ENCODE assay signal across 8 cellular contexts in the genomic region with DNA sequence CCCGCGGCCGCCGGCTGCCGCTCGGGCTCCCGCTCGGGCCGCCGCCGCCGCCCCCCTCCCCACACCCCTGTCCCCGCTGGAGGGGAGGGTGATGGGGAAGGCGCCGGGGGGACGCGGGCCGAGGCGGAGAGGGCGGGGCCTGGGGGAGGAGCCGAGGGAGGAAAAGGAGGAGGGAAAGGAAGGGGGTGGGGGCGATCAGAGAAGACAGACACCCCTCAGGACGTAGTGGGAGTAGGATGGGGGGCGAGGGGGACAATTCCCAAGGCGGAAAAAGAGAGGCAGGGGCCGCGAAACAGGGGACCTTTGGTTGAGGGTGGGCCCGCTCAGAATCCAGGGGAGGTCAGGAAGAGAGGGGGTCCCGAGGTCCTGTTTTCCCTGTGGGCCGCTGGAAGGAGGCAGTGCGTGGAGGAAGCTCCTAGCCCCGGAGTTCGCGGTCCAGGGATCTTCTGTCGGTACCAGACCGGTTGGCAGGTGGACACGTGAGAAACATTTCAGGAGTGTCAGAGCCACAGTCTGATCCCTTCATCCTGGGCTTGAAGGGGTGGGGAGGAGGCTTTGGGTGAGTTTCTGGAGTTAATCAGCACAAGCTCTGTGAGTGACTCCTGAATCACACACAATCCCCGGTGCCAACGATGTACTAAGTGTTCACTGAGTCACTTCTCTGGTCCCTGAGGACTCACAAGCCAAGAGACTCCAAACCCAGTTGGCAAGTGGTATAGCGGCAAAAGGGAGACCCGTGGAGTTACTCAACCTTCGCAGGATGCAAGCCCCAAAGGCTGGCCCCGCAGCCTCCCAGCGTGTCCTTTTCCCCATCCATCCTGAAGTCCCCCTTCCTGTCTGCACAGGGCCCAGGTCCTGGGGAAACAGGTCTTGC. TPM values are rescaled to one million over a fixed set of nuclear protein-coding genes. Genes with fewer than 3 reads are reported as not detected.
A peak's percentile ranks its signal among the peaks of the same experiment; 100 is the strongest.
DNase-seq lines count a peak whose midpoint lies in the region; ATAC-seq, FAIRE-seq and TF ChIP-seq lines count a peak whose summit lies in the region.

A gene with protein sequence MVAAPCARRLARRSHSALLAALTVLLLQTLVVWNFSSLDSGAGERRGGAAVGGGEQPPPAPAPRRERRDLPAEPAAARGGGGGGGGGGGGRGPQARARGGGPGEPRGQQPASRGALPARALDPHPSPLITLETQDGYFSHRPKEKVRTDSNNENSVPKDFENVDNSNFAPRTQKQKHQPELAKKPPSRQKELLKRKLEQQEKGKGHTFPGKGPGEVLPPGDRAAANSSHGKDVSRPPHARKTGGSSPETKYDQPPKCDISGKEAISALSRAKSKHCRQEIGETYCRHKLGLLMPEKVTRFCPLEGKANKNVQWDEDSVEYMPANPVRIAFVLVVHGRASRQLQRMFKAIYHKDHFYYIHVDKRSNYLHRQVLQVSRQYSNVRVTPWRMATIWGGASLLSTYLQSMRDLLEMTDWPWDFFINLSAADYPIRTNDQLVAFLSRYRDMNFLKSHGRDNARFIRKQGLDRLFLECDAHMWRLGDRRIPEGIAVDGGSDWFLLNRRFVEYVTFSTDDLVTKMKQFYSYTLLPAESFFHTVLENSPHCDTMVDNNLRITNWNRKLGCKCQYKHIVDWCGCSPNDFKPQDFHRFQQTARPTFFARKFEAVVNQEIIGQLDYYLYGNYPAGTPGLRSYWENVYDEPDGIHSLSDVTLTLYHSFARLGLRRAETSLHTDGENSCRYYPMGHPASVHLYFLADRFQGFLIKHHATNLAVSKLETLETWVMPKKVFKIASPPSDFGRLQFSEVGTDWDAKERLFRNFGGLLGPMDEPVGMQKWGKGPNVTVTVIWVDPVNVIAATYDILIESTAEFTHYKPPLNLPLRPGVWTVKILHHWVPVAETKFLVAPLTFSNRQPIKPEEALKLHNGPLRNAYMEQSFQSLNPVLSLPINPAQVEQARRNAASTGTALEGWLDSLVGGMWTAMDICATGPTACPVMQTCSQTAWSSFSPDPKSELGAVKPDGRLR (minus strand): TSS at position 90 of the 874 bp plus-strand sequence. CDS start 164 bp downstream, outside the sequence.

- H3K27ac ChIP-seq in CD8-positive, alpha-beta T cell (ENCODE audit: low read depth, low read length): peak within 1 kb of the TSS; percentile 36
- no peak within 1 kb of the TSS for H3K27ac ChIP-seq in H1 (ENCODE audit: low read depth, low read length)

- no peaks in the 10 kb centered on the region for H3K9me3 ChIP-seq in CD8-positive, alpha-beta T cell (ENCODE audit: low read length)
- no peaks in the 10 kb centered on the region for H3K9me3 ChIP-seq in H1 (ENCODE audit: insufficient read depth in 2 of 2, low read depth in 1 of 2, low read length in 1 of 2)

- TF ChIP-seq RAD21 in H1 (IDR thresholded peaks at IDR 0.05 in 1 of 2, conservative IDR thresholded peaks at IDR 0.05 in 1 of 2; ENCODE audit: low read depth in 2 of 2, low read length in 2 of 2): no peak

- no peak for TF ChIP-seq CTCF in CD8-positive, alpha-beta T cell (IDR thresholded peaks at IDR 0.05)
- TF ChIP-seq CTCF in H1 (IDR thresholded peaks at IDR 0.05; ENCODE audit: control extremely low read depth in 1 of 3, insufficient read depth in 1 of 3, low read depth in 1 of 3, low read length in 3 of 3) (no peak), subcutaneous adipose tissue (IDR thresholded peaks at IDR 0.05; ENCODE audit: low read depth) (no peak)

- peaks cover 52% of the 10 kb centered on the region for H3K4me1 Mint-ChIP-seq in CD8-positive, alpha-beta T cell (ENCODE audit: low read depth)

- peak within 1 kb of the TSS; percentile 70 for H3K4me3 ChIP-seq in CD8-positive, alpha-beta T cell (ENCODE audit: low read depth, low read length)
- peak within 1 kb of the TSS; percentile 59 to 79 (median 72) for H3K4me3 ChIP-seq in H1 (ENCODE audit: extremely low read depth in 1 of 4, insufficient read depth in 2 of 4, low read depth in 3 of 4, low read length in 4 of 4)

- intact Hi-C loops in CD8-positive, alpha-beta T cell (cut with DNase I, micrococcal nuclease): loop anchor here (2.0 to 10.0 kb wide), 5 partner anchors 54 to 456 kb away; no protein-coding TSS in a partner anchor

- peaks cover 0 to 28% of the 10 kb centered on the region in 2 experiments; a peak in 2 of 4 replicates for H3K79me2 ChIP-seq in H1 (ENCODE audit: control insufficient read depth in 1 of 2, insufficient read depth in 2 of 2, low read length in 2 of 2)

- H3K4ac ChIP-seq in H1 (replicated peaks; ENCODE audit: insufficient read length, low read depth, low read length): no peak within 1 kb of the TSS

- POLR2A ChIA-PET in CD8-positive, alpha-beta T cell (lab: Charles Lee): interaction anchor here (1.0 kb wide), 1 partner anchor 170 kb away, joined by 3 read pairs; no protein-coding TSS in a partner anchor
- POLR2A ChIA-PET in H1 (lab: Charles Lee; ENCODE audit: partially characterized antibody): no interaction called here

- H4K91ac ChIP-seq in H1 (replicated peaks; ENCODE audit: insufficient read length, low read length): no peak within 1 kb of the TSS

- no peak within 1 kb of the TSS for H2BK20ac ChIP-seq in H1 (ENCODE audit: low read length)

- TF ChIP-seq POLR2A in H1 (IDR thresholded peaks at IDR 0.05; ENCODE audit: control extremely low read depth in 1 of 2, low read depth in 2 of 2, low read length in 2 of 2): no peak

- H2BK12ac ChIP-seq in H1 (ENCODE audit: low read depth, low read length): peak within 1 kb of the TSS; percentile 43; the same call in 1 of the 2 replicates

- peak within 1 kb of the TSS; percentile 78 for H2AFZ ChIP-seq in H1 (ENCODE audit: low read length)

- peaks cover 10 to 12% of the 10 kb centered on the region in 2 experiments for H4K20me1 ChIP-seq in H1 (replicated peaks in 1 of 2; ENCODE audit: control insufficient read depth in 1 of 2, insufficient read depth in 2 of 2, low read length in 2 of 2)

- no peak within 1 kb of the TSS for H4K5ac ChIP-seq in H1 (ENCODE audit: insufficient read length, low read depth, low read length)

- no peak within 1 kb of the TSS for H3K23ac ChIP-seq in H1 (ENCODE audit: insufficient read length)

- H3K4me3 Mint-ChIP-seq in CD8-positive, alpha-beta T cell: peak within 1 kb of the TSS; percentile 93

- H3K27me3 Mint-ChIP-seq in CD8-positive, alpha-beta T cell (ENCODE audit: low read depth): no peaks in the 10 kb centered on the region

- CTCF ChIA-PET in CD8-positive, alpha-beta T cell (lab: Charles Lee): interaction anchor here (0.6 to 1.6 kb wide), 2 partner anchors 15 to 277 kb away, joined by 3 to 9 read pairs; no protein-coding TSS in a partner anchor
- CTCF ChIA-PET in H1 (lab: Charles Lee; ENCODE audit: partially characterized antibody): interaction anchor here (1.0 kb wide), 2 partner anchors 54 to 108 kb away, joined by 4 read pairs; no protein-coding TSS in a partner anchor

- 22% methylated on average over 19 of the region's 44 CpGs; no CpG with 5 or more reads in 1 of the 2 experiments for WGBS in H1 (ENCODE audit: extremely low coverage in 1 of 2, insufficient coverage in 1 of 2, insufficient read length in 1 of 2, insufficient replicate concordance in 2 of 2, low coverage in 1 of 2, low lambda C conversion rate in 2 of 2, missing lambda C conversion rate in 1 of 2), 2 experiments

- no peak for TF ChIP-seq EP300 in H1 (IDR thresholded peaks at IDR 0.05; ENCODE audit: borderline replicate concordance in 1 of 2, low read depth in 2 of 2, low read length in 2 of 2)

- DNase-seq in CD8-positive, alpha-beta T cell: peak in 6 of 7 experiments; percentile 21 to 65 (median 54)
- DNase-seq in NAMALWA (ENCODE audit: low spot score) (peak; percentile 41), H1 (ENCODE audit: low read depth in 1 of 2, low spot score in 2 of 2) (peak in 1 of 2 experiments; percentile 81), mesenteric fat pad (ENCODE audit: low spot score) (no peak)
- peak; percentile 52 for DNase-seq in activated CD4-positive, alpha-beta T cell treated with anti-CD3 and anti-CD28 coated beads, Interleukin-2, amount 50 U/mL, for 4 hours

- H3K14ac ChIP-seq in H1 (ENCODE audit: insufficient read length): no peak within 1 kb of the TSS

- ATAC-seq in CD8-positive, alpha-beta T cell: peak; percentile 52
- no peak for ATAC-seq in HG03521 (IDR thresholded peaks at IDR 0.05; ENCODE audit: unreplicated experiment)
- ATAC-seq in GM21367 (IDR thresholded peaks at IDR 0.05; ENCODE audit: unreplicated experiment): no peak

- peak within 1 kb of the TSS; percentile 93; the same call in 1 of the 2 replicates for H2BK15ac ChIP-seq in H1 (ENCODE audit: low read length)

- peaks cover 5% of the 10 kb centered on the region for H3K36me3 Mint-ChIP-seq in CD8-positive, alpha-beta T cell

- no peaks in the 10 kb centered on the region for H3K9me3 Mint-ChIP-seq in CD8-positive, alpha-beta T cell

- peak within 1 kb of the TSS; percentile 92 to 99 for H3K4me2 ChIP-seq in H1 (ENCODE audit: insufficient read depth in 1 of 2, low read depth in 2 of 2, low read length in 2 of 2)

- peak within 1 kb of the TSS; percentile 92 for H3K27ac Mint-ChIP-seq in CD8-positive, alpha-beta T cell

- H2BK5ac ChIP-seq in H1 (ENCODE audit: low read depth, low read length): peak within 1 kb of the TSS; percentile 24; the same call in 1 of the 2 replicates

- no peak within 1 kb of the TSS for H3K56ac ChIP-seq in H1 (replicated peaks; ENCODE audit: insufficient read length, low read depth, low read length)

- H3K36me3 ChIP-seq in CD8-positive, alpha-beta T cell (ENCODE audit: insufficient read depth, low read length): no peaks in the 10 kb centered on the region
- no peaks in the 10 kb centered on the region for H3K36me3 ChIP-seq in H1 (ENCODE audit: control insufficient read depth in 2 of 4, insufficient read depth in 4 of 4, low read length in 3 of 4)

- H2AK5ac ChIP-seq in H1 (ENCODE audit: low read depth, low read length): no peak within 1 kb of the TSS

- H3K79me1 ChIP-seq in H1 (ENCODE audit: low read depth, low read length): no peaks in the 10 kb centered on the region; the same call in 1 of the 2 replicates

- H3K23me2 ChIP-seq in H1 (ENCODE audit: low read depth, low read length): peaks cover 14% of the 10 kb centered on the region

- no peaks in the 10 kb centered on the region for H3K27me3 ChIP-seq in CD8-positive, alpha-beta T cell (ENCODE audit: insufficient read depth, low read length)
- peaks cover 0 to 28% (median 15%) of the 10 kb centered on the region in 4 experiments; a peak in 5 of 7 replicates for H3K27me3 ChIP-seq in H1 (replicated peaks in 1 of 4; ENCODE audit: control insufficient read depth in 3 of 4, extremely low read depth in 1 of 4, insufficient read depth in 3 of 4, low read length in 3 of 4)

- H3K4me1 ChIP-seq in CD8-positive, alpha-beta T cell (ENCODE audit: insufficient read depth, low read length): peaks cover 40% of the 10 kb centered on the region
- peaks cover 11 to 30% (median 19%) of the 10 kb centered on the region in 4 experiments; a peak in 6 of 7 replicates for H3K4me1 ChIP-seq in H1 (replicated peaks in 1 of 4; ENCODE audit: control insufficient read depth in 3 of 4, insufficient read depth in 4 of 4, low read length in 3 of 4)

- H3K18ac ChIP-seq in H1 (ENCODE audit: extremely low read depth, low read length): peak within 1 kb of the TSS; percentile 25; the same call in 1 of the 2 replicates

- H3K9ac ChIP-seq in H1 (replicated peaks in 1 of 4; ENCODE audit: extremely low read depth in 1 of 4, low read depth in 3 of 4, low read length in 3 of 4): peak within 1 kb of the TSS; percentile 8 to 54 (median 30)

- no peak within 1 kb of the TSS; the same call in 1 of the 2 replicates for H4K8ac ChIP-seq in H1 (ENCODE audit: extremely low read depth, insufficient read depth, low read length)

- no peak within 1 kb of the TSS for H2BK120ac ChIP-seq in H1 (replicated peaks; ENCODE audit: low read depth, low read length)

- no peak for FAIRE-seq in H1 (lab: Jason Lieb, UNC)

RNA-seq across cellular contexts. Expression of the gene that starts here (rescaled TPM):
- total RNA-seq in CD8-positive, alpha-beta T cell: 10 to 100 TPM; 14.1 to 16.1 TPM
- 22.1 and 25.4 TPM in 2 replicates for total RNA-seq in H1 (2021; fragmentation: NEBNext Ultra II Directional; extraction: Animal tissue kit (Norgen Biotek cat#: 25700))
- 6.6 and 8.5 TPM in 2 replicates for polyA plus RNA-seq in H1 (2011; rRNA removed)
- 7.4 TPM for polyA plus RNA-seq in H1 (2011; cell fraction: cytosol; rRNA removed)
- 22.6 TPM for polyA plus RNA-seq in H1 (2011; cell fraction: nucleus; rRNA removed)
- 7.1 to 10.2 TPM (median 9.6 TPM) in 4 replicates for polyA plus RNA-seq in H1 (2012, experiment 1 of 2)
- 3.5 TPM for polyA plus RNA-seq in H1 (2012, experiment 2 of 2)
- 10.9 TPM for polyA plus RNA-seq in H1 (2013, experiment 1 of 2)
- polyA plus RNA-seq in H1 (2013, experiment 2 of 2): 11.8 TPM
- 40.6 and 63.3 TPM in 2 replicates for polyA minus RNA-seq in H1 (2011; rRNA and poly(A)+ RNA removed)
- 26.4 TPM for polyA minus RNA-seq in H1 (2011; cell fraction: cytosol; rRNA and poly(A)+ RNA removed)
- polyA minus RNA-seq in H1 (2011; cell fraction: nucleus; rRNA and poly(A)+ RNA removed): 40.7 TPM
- total RNA-seq in mesenteric fat pad (59.1 TPM), subcutaneous adipose tissue (10 to 100 TPM; 21.7 to 27.5 (median 26.1) TPM)
